9 cellular contexts compared by ENCODE assay signal in the genomic region with DNA sequence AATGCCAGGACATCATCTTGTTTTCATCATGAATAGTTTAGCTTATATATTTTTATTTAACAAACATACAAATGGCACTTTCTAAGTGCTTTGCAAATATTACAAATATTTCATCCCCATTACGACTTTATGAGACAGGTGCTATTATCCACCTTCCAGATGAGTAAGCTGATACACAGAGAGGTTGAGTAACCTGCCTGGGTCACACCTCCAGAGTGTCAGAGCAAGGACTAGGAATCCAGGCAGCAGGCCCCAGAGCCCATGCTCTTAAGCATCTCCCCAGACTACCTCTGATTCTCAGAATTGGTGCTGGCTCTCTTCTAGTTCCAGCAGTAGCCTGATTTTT. TPM values are rescaled to one million over a fixed set of nuclear protein-coding genes. Genes with fewer than 3 reads are reported as not detected.
DNase-seq lines count a peak whose midpoint lies in the region; ATAC-seq, FAIRE-seq and TF ChIP-seq lines count a peak whose summit lies in the region.
"Had no signal": no experiment of that assay in that cellular context is flagged by ENCODE, and none has a peak within 500 bp of the region (broad histone marks: within the 10 kb centered on the region; RNA-seq: fewer than 3 reads in every experiment).

No MANE protein-coding gene starts in this region.

- intact Hi-C loops in left ventricle myocardium superior (cut with micrococcal nuclease) (no loop called here), ascending aorta (cut with DNase I) (no loop called here)

- no peak for ATAC-seq in left ventricle myocardium superior
- ATAC-seq in GM21447 (IDR thresholded peaks at IDR 0.05; ENCODE audit: unreplicated experiment) = no peak

- DNase-seq in cardiac muscle cell (ENCODE audit: low read depth in 1 of 2, low spot score in 1 of 2) (peak in 1 of 2 donors; percentile 69), left ventricle myocardium superior (no peak), ascending aorta (ENCODE audit: low spot score in 2 of 2) (no peak), mesothelial cell of epicardium (ENCODE audit: low spot score in 2 of 2, unreplicated experiment in 2 of 2) (no peak), urothelium cell line (ENCODE audit: low spot score) (peak; percentile 38), NCI-H146 treated with DMSO at 0.1 percent for 48 hours (lab: John Stamatoyannopoulos, UW; ENCODE audit: unreplicated experiment) (no peak)
- DNase-seq in activated CD4-positive, alpha-beta T cell treated with anti-CD3 and anti-CD28 coated beads, Interleukin-2, amount 50 U/mL, for 4 hours = no peak
- DNase-seq: activated gamma-delta T cell had no signal

- H3K4me1 ChIP-seq in cardiac muscle cell (ENCODE audit: low read depth) (peaks cover 33% of the 10 kb centered on the region), ascending aorta (peaks cover 0 to 5% of the 10 kb centered on the region in 2 donors)

- no peak for TF ChIP-seq CTCF in cardiac muscle cell (IDR thresholded peaks at IDR 0.05; ENCODE audit: low read depth, low read length)
- no peak for TF ChIP-seq CTCF in ascending aorta (IDR thresholded peaks at IDR 0.05)
- TF ChIP-seq CTCF in mesothelial cell of epicardium (IDR thresholded peaks at IDR 0.05; ENCODE audit: unreplicated experiment) = no peak

- H3K27me3 Mint-ChIP-seq in mesothelial cell of epicardium (ENCODE audit: low read depth) = no peaks in the 10 kb centered on the region

- H3K9me3 ChIP-seq in cardiac muscle cell (ENCODE audit: low read depth) = no peaks in the 10 kb centered on the region
- H3K9me3 ChIP-seq in ascending aorta = no peaks in the 10 kb centered on the region

- H3K27ac Mint-ChIP-seq in mesothelial cell of epicardium = peak overlapping the region; percentile 93

- H3K36me3 Mint-ChIP-seq in mesothelial cell of epicardium = no peaks in the 10 kb centered on the region

- H3K4me3 Mint-ChIP-seq in mesothelial cell of epicardium = no peak overlapping the region

- H3K4me1 Mint-ChIP-seq in mesothelial cell of epicardium = peaks cover 50% of the 10 kb centered on the region

- H3K36me3 ChIP-seq in cardiac muscle cell (no peaks in the 10 kb centered on the region), ascending aorta (no peaks in the 10 kb centered on the region)

- no peaks in the 10 kb centered on the region for H3K27me3 ChIP-seq in cardiac muscle cell
- H3K27me3 ChIP-seq in ascending aorta = no peaks in the 10 kb centered on the region

- FAIRE-seq in urothelium cell line (lab: Jason Lieb, UNC) = no peak

- peak overlapping the region; percentile 82 for H3K27ac ChIP-seq in cardiac muscle cell
- peak overlapping the region; percentile 61 to 68 for H3K27ac ChIP-seq in ascending aorta

- no peaks in the 10 kb centered on the region for H3K9me3 Mint-ChIP-seq in mesothelial cell of epicardium

- H3K4me3 ChIP-seq in cardiac muscle cell (no peak overlapping the region), ascending aorta (no peak overlapping the region)

RNA-seq across cellular contexts. Expression of gene EPHB2, which starts 40.0 kb away (rescaled TPM):
- total RNA-seq in cardiac muscle cell = 58.2 and 96.3 TPM in 2 replicates
- polyA plus RNA-seq in cardiac muscle cell = 38.8 and 58.8 TPM in 2 replicates
- 2.4 TPM for total RNA-seq in left ventricle myocardium superior
- total RNA-seq in ascending aorta = 3.2 TPM
- 125 to 133 TPM (median 130 TPM) in 3 replicates for total RNA-seq in mesothelial cell of epicardium

Comparison
In these comparisons a context has a peak if more than half of its experiments do, and no peak if none do; other contexts are left out.
1. RNA of gene EPHB2, which starts 40.0 kb away (total RNA-seq): 125 to 133 TPM in mesothelial cell of epicardium and 58.2 to 96.3 TPM in cardiac muscle cell; 3.2 TPM in ascending aorta (single experiment) and 2.4 TPM in left ventricle myocardium superior (single experiment); every median in the first group is over 10 times any median in the second.